In genomic region chr1:14924455-14925325, GRCh38 we compare ENCODE assay signal across 8 cellular contexts.
DNase-seq lines count a peak whose midpoint lies in the region; ATAC-seq, FAIRE-seq and TF ChIP-seq lines count a peak whose summit lies in the region.

No MANE protein-coding gene starts in this region.

- no peaks in the 10 kb centered on the region for H3K9me3 ChIP-seq in astrocyte (ENCODE audit: insufficient read depth, low read depth, low read length)
- H3K9me3 ChIP-seq in hepatocyte (ENCODE audit: low read depth): no peaks in the 10 kb centered on the region
- H3K9me3 ChIP-seq in prostate gland: no peaks in the 10 kb centered on the region

- TF ChIP-seq POLR2A in prostate gland (IDR thresholded peaks at IDR 0.05): no peak

- intact Hi-C loops in prostate gland (cut with DNase I): loop anchor here (2.0 kb wide), 1 partner anchor 104 kb away; no protein-coding TSS in a partner anchor

- H3K4me2 ChIP-seq in astrocyte (ENCODE audit: low read length) (peak overlapping the region; percentile 82), hepatocyte (peak overlapping the region; percentile 100)

- H3K36me3 ChIP-seq in astrocyte (ENCODE audit: insufficient read depth, low read length) (no peaks in the 10 kb centered on the region), hepatocyte (replicated peaks; ENCODE audit: insufficient read depth, low read depth) (no peaks in the 10 kb centered on the region), prostate gland (no peaks in the 10 kb centered on the region)

- no peak for TF ChIP-seq CTCF in astrocyte (IDR thresholded peaks at IDR 0.05; ENCODE audit: insufficient read depth, low read depth, low read length)
- peak; percentile 7 for TF ChIP-seq CTCF in hepatocyte (IDR thresholded peaks at IDR 0.05; ENCODE audit: poor library complexity)
- TF ChIP-seq CTCF in prostate gland (IDR thresholded peaks at IDR 0.05): peak in 2 of 4 experiments; percentile 28 to 33

- DNase-seq in NCI-H1417 (lab: John Stamatoyannopoulos, UW): peak in 2 of 3 experiments; percentile 56 to 61
- no peak for DNase-seq in NCI-H1417 treated with DMSO at 0.1 percent for 48 hours (lab: John Stamatoyannopoulos, UW)
- peak; percentile 58 for DNase-seq in M059J (ENCODE audit: low read depth)
- peak; percentile 40 for DNase-seq in astrocyte (ENCODE audit: low read depth)
- peak; percentile 79 for DNase-seq in hepatocyte (ENCODE audit: low spot score)
- peak; percentile 50 for DNase-seq in prostate gland (ENCODE audit: low spot score)

- peak overlapping the region; percentile 1 for H2AFZ ChIP-seq in astrocyte (ENCODE audit: low read depth, low read length)
- H2AFZ ChIP-seq in hepatocyte: no peak overlapping the region

- H3K36me3 Mint-ChIP-seq in astrocyte (ENCODE audit: low read depth, unreplicated experiment): no peaks in the 10 kb centered on the region

- H3K27ac Mint-ChIP-seq in astrocyte (ENCODE audit: unreplicated experiment): peak overlapping the region; percentile 77

- H4K20me1 ChIP-seq in astrocyte (ENCODE audit: insufficient read depth, low read length) (peaks cover 14% of the 10 kb centered on the region), hepatocyte (ENCODE audit: insufficient read depth, poor library complexity, severe bottlenecking) (peaks cover 2% of the 10 kb centered on the region)

- FAIRE-seq in astrocyte (lab: Jason Lieb, UNC): no peak

- peaks cover 12% of the 10 kb centered on the region for H3K4me1 Mint-ChIP-seq in astrocyte (ENCODE audit: low read depth, unreplicated experiment)

- H3K27me3 ChIP-seq in astrocyte (ENCODE audit: insufficient read depth, low read length) (no peaks in the 10 kb centered on the region), hepatocyte (no peaks in the 10 kb centered on the region), prostate gland (replicated peaks; ENCODE audit: insufficient read depth) (no peaks in the 10 kb centered on the region)

- ATAC-seq in GM21576 (IDR thresholded peaks at IDR 0.05; ENCODE audit: unreplicated experiment) (no peak), GM21360 (IDR thresholded peaks at IDR 0.05; ENCODE audit: unreplicated experiment) (no peak)

- WGBS in hepatocyte (ENCODE audit: low lambda C conversion rate, missing lambda C conversion rate): 1% methylated on average over 35 of the region's 93 CpGs
- 1% methylated on average over 64 of the region's 93 CpGs for WGBS in prostate gland

- H3K9ac ChIP-seq in astrocyte (ENCODE audit: low read length): peak overlapping the region; percentile 69

- H3K4me3 Mint-ChIP-seq in astrocyte (ENCODE audit: unreplicated experiment): peak overlapping the region; percentile 90

- H3K4me1 ChIP-seq in astrocyte (ENCODE audit: insufficient read depth, low read length) (peaks cover 12% of the 10 kb centered on the region), hepatocyte (ENCODE audit: insufficient read depth) (peaks cover 28% of the 10 kb centered on the region), prostate gland (replicated peaks) (no peaks in the 10 kb centered on the region)

- H3K27ac ChIP-seq in astrocyte (ENCODE audit: low read depth, low read length) (no peak overlapping the region), hepatocyte (peak overlapping the region; percentile 35), prostate gland (peak overlapping the region; percentile 61 to 66)

- no peaks in the 10 kb centered on the region for H3K9me3 Mint-ChIP-seq in astrocyte (ENCODE audit: unreplicated experiment)

- peaks cover 23% of the 10 kb centered on the region for H3K27me3 Mint-ChIP-seq in astrocyte (ENCODE audit: low read depth, unreplicated experiment)

- H3K4me3 ChIP-seq in astrocyte (ENCODE audit: insufficient read depth, low read depth, low read length): peak overlapping the region; percentile 58
- H3K4me3 ChIP-seq in hepatocyte: peak overlapping the region; percentile 84
- peak overlapping the region; percentile 47 to 60 for H3K4me3 ChIP-seq in prostate gland

- H3K9me2 ChIP-seq in hepatocyte (replicated peaks; ENCODE audit: insufficient read depth): no peaks in the 10 kb centered on the region

- H3K79me2 ChIP-seq in astrocyte (ENCODE audit: insufficient read depth, low read length): peaks cover 11% of the 10 kb centered on the region
- H3K79me2 ChIP-seq in hepatocyte: peaks cover 25% of the 10 kb centered on the region
